In the genomic region with DNA sequence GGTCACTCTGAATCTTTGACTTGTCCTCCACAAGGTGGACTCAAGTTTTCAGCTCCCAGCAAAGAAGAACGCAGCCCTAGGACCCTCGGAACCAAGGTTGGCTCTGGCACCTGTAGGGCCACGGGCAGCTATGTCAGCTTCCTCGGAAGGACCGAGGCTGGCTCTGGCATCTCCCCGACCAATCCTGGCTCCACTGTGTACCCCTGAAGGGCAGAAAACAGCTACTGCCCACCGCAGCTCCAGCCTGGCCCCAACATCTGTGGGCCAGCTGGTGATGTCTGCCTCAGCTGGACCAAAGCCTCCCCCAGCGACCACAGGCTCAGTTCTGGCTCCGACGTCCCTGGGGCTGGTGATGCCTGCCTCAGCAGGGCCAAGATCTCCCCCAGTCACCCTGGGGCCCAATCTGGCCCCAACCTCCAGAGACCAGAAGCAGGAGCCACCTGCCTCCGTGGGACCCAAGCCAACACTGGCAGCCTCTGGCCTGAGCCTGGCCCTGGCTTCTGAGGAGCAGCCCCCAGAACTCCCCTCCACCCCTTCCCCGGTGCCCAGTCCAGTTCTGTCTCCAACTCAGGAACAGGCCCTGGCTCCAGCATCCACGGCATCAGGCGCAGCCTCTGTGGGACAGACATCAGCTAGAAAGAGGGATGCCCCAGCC, we compare ENCODE assay signal across 2 cellular contexts.
TF ChIP-seq lines count a peak whose summit lies in the region.

No MANE protein-coding gene starts in this region.

TF ChIP-seq in SK-N-SH, 30 proteins besides CTCF, POLR2A, EP300 and RAD21 (continued from another document):
- TF ChIP-seq, protein P1, sequence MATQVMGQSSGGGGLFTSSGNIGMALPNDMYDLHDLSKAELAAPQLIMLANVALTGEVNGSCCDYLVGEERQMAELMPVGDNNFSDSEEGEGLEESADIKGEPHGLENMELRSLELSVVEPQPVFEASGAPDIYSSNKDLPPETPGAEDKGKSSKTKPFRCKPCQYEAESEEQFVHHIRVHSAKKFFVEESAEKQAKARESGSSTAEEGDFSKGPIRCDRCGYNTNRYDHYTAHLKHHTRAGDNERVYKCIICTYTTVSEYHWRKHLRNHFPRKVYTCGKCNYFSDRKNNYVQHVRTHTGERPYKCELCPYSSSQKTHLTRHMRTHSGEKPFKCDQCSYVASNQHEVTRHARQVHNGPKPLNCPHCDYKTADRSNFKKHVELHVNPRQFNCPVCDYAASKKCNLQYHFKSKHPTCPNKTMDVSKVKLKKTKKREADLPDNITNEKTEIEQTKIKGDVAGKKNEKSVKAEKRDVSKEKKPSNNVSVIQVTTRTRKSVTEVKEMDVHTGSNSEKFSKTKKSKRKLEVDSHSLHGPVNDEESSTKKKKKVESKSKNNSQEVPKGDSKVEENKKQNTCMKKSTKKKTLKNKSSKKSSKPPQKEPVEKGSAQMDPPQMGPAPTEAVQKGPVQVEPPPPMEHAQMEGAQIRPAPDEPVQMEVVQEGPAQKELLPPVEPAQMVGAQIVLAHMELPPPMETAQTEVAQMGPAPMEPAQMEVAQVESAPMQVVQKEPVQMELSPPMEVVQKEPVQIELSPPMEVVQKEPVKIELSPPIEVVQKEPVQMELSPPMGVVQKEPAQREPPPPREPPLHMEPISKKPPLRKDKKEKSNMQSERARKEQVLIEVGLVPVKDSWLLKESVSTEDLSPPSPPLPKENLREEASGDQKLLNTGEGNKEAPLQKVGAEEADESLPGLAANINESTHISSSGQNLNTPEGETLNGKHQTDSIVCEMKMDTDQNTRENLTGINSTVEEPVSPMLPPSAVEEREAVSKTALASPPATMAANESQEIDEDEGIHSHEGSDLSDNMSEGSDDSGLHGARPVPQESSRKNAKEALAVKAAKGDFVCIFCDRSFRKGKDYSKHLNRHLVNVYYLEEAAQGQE (IDR thresholded peaks at IDR 0.05; ENCODE audit: low read depth, low read length), result no peak
- TF ChIP-seq, protein P2, sequence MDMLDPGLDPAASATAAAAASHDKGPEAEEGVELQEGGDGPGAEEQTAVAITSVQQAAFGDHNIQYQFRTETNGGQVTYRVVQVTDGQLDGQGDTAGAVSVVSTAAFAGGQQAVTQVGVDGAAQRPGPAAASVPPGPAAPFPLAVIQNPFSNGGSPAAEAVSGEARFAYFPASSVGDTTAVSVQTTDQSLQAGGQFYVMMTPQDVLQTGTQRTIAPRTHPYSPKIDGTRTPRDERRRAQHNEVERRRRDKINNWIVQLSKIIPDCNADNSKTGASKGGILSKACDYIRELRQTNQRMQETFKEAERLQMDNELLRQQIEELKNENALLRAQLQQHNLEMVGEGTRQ (IDR thresholded peaks at IDR 0.05; ENCODE audit: borderline replicate concordance, low read depth, low read length), result no peak
- TF ChIP-seq SMC3 (IDR thresholded peaks at IDR 0.05; ENCODE audit: low read depth, low read length), result no peak
- no peak for TF ChIP-seq GABPA (IDR thresholded peaks at IDR 0.05; ENCODE audit: low read depth)
- no peak for TF ChIP-seq TCF12 (IDR thresholded peaks at IDR 0.05)
- no peak for TF ChIP-seq EZH2phosphoT487 (IDR thresholded peaks at IDR 0.05; ENCODE audit: borderline replicate concordance, low read depth)
- no peak for TF ChIP-seq SIN3A (IDR thresholded peaks at IDR 0.05; ENCODE audit: borderline replicate concordance, low read depth, low read length)
- no peak for TF ChIP-seq TEAD4 (IDR thresholded peaks at IDR 0.05; ENCODE audit: borderline replicate concordance, insufficient read depth)
- TF ChIP-seq FOSL2 (IDR thresholded peaks at IDR 0.05; ENCODE audit: borderline replicate concordance, low read depth), result no peak
- TF ChIP-seq NFIC (IDR thresholded peaks at IDR 0.05; ENCODE audit: borderline replicate concordance), result no peak
- no peak for TF ChIP-seq MEF2A (IDR thresholded peaks at IDR 0.05; ENCODE audit: borderline replicate concordance, low read depth)
- TF ChIP-seq YY1 (IDR thresholded peaks at IDR 0.05; ENCODE audit: low read depth), result no peak
- no peak for TF ChIP-seq RXRA (IDR thresholded peaks at IDR 0.05; ENCODE audit: borderline replicate concordance, low read depth)
- TF ChIP-seq, protein P3, sequence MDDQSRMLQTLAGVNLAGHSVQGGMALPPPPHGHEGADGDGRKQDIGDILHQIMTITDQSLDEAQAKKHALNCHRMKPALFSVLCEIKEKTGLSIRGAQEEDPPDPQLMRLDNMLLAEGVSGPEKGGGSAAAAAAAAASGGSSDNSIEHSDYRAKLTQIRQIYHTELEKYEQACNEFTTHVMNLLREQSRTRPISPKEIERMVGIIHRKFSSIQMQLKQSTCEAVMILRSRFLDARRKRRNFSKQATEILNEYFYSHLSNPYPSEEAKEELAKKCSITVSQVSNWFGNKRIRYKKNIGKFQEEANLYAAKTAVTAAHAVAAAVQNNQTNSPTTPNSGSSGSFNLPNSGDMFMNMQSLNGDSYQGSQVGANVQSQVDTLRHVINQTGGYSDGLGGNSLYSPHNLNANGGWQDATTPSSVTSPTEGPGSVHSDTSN (IDR thresholded peaks at IDR 0.05), result no peak
- no peak for TF ChIP-seq FOXJ3 (CRISPR knock-in tag; IDR thresholded peaks at IDR 0.05)
- no peak for TF ChIP-seq TAF1 (IDR thresholded peaks at IDR 0.05; ENCODE audit: borderline replicate concordance, low read depth, low read length)
- no peak for TF ChIP-seq MXI1 (IDR thresholded peaks at IDR 0.05; ENCODE audit: low read depth, low read length)

TF ChIP-seq in SK-N-SH treated with all-trans-retinoic acid at 6 μM for 48 hours, 23 proteins besides CTCF, POLR2A, EP300 and RAD21 (continued from another document):
- TF ChIP-seq, protein P4, sequence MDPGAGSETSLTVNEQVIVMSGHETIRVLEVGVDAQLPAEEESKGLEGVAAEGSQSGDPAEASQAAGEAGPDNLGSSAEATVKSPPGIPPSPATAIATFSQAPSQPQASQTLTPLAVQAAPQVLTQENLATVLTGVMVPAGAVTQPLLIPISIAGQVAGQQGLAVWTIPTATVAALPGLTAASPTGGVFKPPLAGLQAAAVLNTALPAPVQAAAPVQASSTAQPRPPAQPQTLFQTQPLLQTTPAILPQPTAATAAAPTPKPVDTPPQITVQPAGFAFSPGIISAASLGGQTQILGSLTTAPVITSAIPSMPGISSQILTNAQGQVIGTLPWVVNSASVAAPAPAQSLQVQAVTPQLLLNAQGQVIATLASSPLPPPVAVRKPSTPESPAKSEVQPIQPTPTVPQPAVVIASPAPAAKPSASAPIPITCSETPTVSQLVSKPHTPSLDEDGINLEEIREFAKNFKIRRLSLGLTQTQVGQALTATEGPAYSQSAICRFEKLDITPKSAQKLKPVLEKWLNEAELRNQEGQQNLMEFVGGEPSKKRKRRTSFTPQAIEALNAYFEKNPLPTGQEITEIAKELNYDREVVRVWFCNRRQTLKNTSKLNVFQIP (CRISPR knock-in tag; IDR thresholded peaks at IDR 0.05; ENCODE audit: borderline replicate concordance, low read depth), result no peak
- TF ChIP-seq, protein P5, sequence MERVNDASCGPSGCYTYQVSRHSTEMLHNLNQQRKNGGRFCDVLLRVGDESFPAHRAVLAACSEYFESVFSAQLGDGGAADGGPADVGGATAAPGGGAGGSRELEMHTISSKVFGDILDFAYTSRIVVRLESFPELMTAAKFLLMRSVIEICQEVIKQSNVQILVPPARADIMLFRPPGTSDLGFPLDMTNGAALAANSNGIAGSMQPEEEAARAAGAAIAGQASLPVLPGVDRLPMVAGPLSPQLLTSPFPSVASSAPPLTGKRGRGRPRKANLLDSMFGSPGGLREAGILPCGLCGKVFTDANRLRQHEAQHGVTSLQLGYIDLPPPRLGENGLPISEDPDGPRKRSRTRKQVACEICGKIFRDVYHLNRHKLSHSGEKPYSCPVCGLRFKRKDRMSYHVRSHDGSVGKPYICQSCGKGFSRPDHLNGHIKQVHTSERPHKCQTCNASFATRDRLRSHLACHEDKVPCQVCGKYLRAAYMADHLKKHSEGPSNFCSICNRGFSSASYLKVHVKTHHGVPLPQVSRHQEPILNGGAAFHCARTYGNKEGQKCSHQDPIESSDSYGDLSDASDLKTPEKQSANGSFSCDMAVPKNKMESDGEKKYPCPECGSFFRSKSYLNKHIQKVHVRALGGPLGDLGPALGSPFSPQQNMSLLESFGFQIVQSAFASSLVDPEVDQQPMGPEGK (CRISPR knock-in tag; IDR thresholded peaks at IDR 0.05; ENCODE audit: borderline replicate concordance), result no peak
- TF ChIP-seq TCF4 (CRISPR knock-in tag; IDR thresholded peaks at IDR 0.05; ENCODE audit: borderline replicate concordance), result no peak
- TF ChIP-seq ARNTL (CRISPR knock-in tag; IDR thresholded peaks at IDR 0.05; ENCODE audit: borderline replicate concordance, low read depth), result no peak
- TF ChIP-seq, protein P6, sequence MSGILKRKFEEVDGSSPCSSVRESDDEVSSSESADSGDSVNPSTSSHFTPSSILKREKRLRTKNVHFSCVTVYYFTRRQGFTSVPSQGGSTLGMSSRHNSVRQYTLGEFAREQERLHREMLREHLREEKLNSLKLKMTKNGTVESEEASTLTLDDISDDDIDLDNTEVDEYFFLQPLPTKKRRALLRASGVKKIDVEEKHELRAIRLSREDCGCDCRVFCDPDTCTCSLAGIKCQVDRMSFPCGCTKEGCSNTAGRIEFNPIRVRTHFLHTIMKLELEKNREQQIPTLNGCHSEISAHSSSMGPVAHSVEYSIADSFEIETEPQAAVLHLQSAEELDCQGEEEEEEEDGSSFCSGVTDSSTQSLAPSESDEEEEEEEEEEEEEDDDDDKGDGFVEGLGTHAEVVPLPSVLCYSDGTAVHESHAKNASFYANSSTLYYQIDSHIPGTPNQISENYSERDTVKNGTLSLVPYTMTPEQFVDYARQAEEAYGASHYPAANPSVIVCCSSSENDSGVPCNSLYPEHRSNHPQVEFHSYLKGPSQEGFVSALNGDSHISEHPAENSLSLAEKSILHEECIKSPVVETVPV (CRISPR knock-in tag; IDR thresholded peaks at IDR 0.05), result no peak
- TF ChIP-seq ZC3H10 (CRISPR knock-in tag; IDR thresholded peaks at IDR 0.05), result no peak
- TF ChIP-seq GLIS3 (CRISPR knock-in tag; IDR thresholded peaks at IDR 0.05), result no peak
- no peak for TF ChIP-seq OSR1 (CRISPR knock-in tag; IDR thresholded peaks at IDR 0.05)
- no peak for TF ChIP-seq ZNF565 (CRISPR knock-in tag; conservative IDR thresholded peaks at IDR 0.05; ENCODE audit: low read depth)
